1 cellular context compared by ENCODE assay signal in the genomic region with DNA sequence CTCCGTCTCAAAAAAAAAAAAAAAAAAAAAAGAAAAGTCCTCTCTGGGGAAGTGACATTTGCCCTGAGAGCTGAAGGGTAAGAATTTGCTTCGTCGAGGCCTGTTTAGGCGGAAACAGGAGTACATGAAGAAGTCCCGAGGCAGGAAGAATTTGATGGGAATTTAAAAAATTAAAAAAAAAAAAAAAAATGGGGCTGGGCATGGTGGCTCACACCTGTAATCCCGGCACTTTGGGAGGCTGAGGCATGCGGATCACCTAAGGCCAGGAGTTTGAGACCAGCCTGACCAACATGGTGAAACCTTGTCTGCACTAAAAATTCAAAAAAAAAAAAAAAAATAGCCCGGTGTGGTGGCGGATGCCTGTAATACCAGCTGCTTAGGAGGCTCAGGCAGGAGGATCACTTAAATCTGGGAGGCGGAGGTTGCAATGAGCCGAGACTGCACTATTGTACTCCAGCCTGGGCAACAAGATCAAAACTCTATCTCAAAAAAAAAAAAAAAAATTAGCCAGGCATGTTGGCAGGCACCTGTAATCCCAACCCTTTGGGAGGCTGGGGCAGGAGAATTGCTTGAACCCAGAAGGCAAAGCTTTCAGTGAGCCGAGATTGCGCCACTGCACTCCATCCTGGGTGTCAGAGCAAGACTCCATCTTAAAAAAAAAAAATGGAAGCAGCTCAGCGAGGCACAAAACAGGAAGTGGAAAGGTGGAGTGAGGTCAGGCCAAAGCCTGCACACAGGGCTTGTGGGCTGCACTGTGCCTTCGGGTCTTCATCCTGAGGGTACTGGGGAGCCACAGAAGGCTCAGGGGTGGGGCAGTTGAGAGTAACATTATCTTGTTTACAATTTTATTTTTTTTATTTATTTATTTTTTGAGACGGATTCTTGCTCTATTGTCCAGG.
TF ChIP-seq lines count a peak whose summit lies in the region.

No MANE protein-coding gene starts in this region.

TF ChIP-seq in GM12878, 131 proteins besides CTCF, POLR2A, EP300 and RAD21:
- TF ChIP-seq YY1 (IDR thresholded peaks at IDR 0.05; ENCODE audit: low read depth, low read length) (0 out of 2 replicates have a peak, but pooled peaks have one; percentile 47), BHLHE40 (IDR thresholded peaks at IDR 0.05; ENCODE audit: borderline replicate concordance in 1 of 2, low read depth in 2 of 2, low read length in 1 of 2) (no peak), SPI1 (IDR thresholded peaks at IDR 0.05; ENCODE audit: borderline replicate concordance, insufficient read depth, low read depth, low read length) (peak; percentile 29; the same call in 1 of the 2 replicates)
